20 cellular contexts compared by ENCODE assay signal in genomic region chr2:8548871-8549221, GRCh38.
A peak's percentile ranks its signal among the peaks of the same experiment; 100 is the strongest.
DNase-seq lines count a peak whose midpoint lies in the region; ATAC-seq and TF ChIP-seq lines count a peak whose summit lies in the region.
"Had no signal": no experiment of that assay in that cellular context is flagged by ENCODE, and none has a peak within 500 bp of the region (broad histone marks: within the 10 kb centered on the region; RNA-seq: fewer than 3 reads in every experiment).

No MANE protein-coding gene starts in this region.

- ATAC-seq in activated CD8-positive, alpha-beta T cell treated with anti-CD3 and anti-CD28 coated beads, Interleukin-2, amount 10 ng/mL, durations not matched to agents 7 days and 5 days, result no peak
- ATAC-seq in activated CD8-positive, alpha-beta T cell treated with anti-CD3 and anti-CD28 coated beads for 36 hours, result no peak
- ATAC-seq in GM21619 (IDR thresholded peaks at IDR 0.05; ENCODE audit: unreplicated experiment), result no peak
- ATAC-seq: CD8-positive, alpha-beta T cell; T-cell had no signal

- H3K4me1 Mint-ChIP-seq in activated CD8-positive, alpha-beta T cell treated with anti-CD3 and anti-CD28 coated beads, Interleukin-2, amount 10 ng/mL, durations not matched to agents 7 days and 5 days (ENCODE audit: low read depth), result peaks cover 64% of the 10 kb centered on the region
- peaks cover 51% of the 10 kb centered on the region for H3K4me1 Mint-ChIP-seq in activated CD8-positive, alpha-beta T cell treated with anti-CD3 and anti-CD28 coated beads for 36 hours (ENCODE audit: low read depth)

- POLR2A ChIA-PET in activated CD8-positive, alpha-beta T cell treated with anti-CD3 and anti-CD28 coated beads, Interleukin-2, amount 10 ng/mL, durations not matched to agents 7 days and 5 days (lab: Charles Lee), result interaction anchor here (0.7 to 1.7 kb wide), 2 partner anchors 28 to 134 kb away, joined by 3 to 8 read pairs; partner anchors contain the start of gene ID2
- POLR2A ChIA-PET in activated CD8-positive, alpha-beta T cell treated with anti-CD3 and anti-CD28 coated beads for 36 hours (lab: Charles Lee), result interaction anchor here (0.9 to 1.1 kb wide), 3 partner anchors 10 to 33 kb away, joined by 3 read pairs; no protein-coding TSS in a partner anchor

- no peaks in the 10 kb centered on the region for H3K27me3 Mint-ChIP-seq in activated CD8-positive, alpha-beta T cell treated with anti-CD3 and anti-CD28 coated beads, Interleukin-2, amount 10 ng/mL, durations not matched to agents 7 days and 5 days (ENCODE audit: low read depth)
- no peaks in the 10 kb centered on the region for H3K27me3 Mint-ChIP-seq in activated CD8-positive, alpha-beta T cell treated with anti-CD3 and anti-CD28 coated beads for 36 hours
- H3K27me3 Mint-ChIP-seq: brain, T-cell had no signal

- H3K9ac ChIP-seq in colonic mucosa (ENCODE audit: low read depth in 2 of 2, low read length in 2 of 2), result no peak overlapping the region

- in situ Hi-C loops in transverse colon (cut with MboI; ENCODE audit: low pct_ligation_motif_present in 1 of 4, low pct_unique_long_range_greater_than_20kb in 1 of 4, low sequenced_read_pairs in 3 of 4), result no loop called here

- peak overlapping the region; percentile 9 for H3K27ac Mint-ChIP-seq in activated CD8-positive, alpha-beta T cell treated with anti-CD3 and anti-CD28 coated beads, Interleukin-2, amount 10 ng/mL, durations not matched to agents 7 days and 5 days
- no peak overlapping the region for H3K27ac Mint-ChIP-seq in activated CD8-positive, alpha-beta T cell treated with anti-CD3 and anti-CD28 coated beads for 36 hours
- H3K27ac Mint-ChIP-seq: activated T-helper 2 cell treated with anti-CD3 and anti-CD28 coated beads, Interferon-gamma antibody, Interleukin-2, Interleukin-4, amounts not matched to agents 10 μg/mL and 5 μg/mL and 100 μg/mL, durations not matched to agents 14 hours and 24 hours and 36 hours; CD8-positive, alpha-beta T cell; progenitor cell of endocrine pancreas; T-cell had no signal

- H3K9me3 ChIP-seq in colonic mucosa, result no peaks in the 10 kb centered on the region
- H3K9me3 ChIP-seq in transverse colon, result no peaks in the 10 kb centered on the region
- no peaks in the 10 kb centered on the region for H3K9me3 ChIP-seq in BE2C
- H3K9me3 ChIP-seq: uterus had no signal

- intact Hi-C loops in activated CD8-positive, alpha-beta T cell treated with anti-CD3 and anti-CD28 coated beads for 36 hours (cut with micrococcal nuclease), result loop anchor here (10.0 kb wide), 1 partner anchor 244 kb away; no protein-coding TSS in a partner anchor
- intact Hi-C loops in colonic mucosa (cut with DNase I), result no loop called here
- intact Hi-C loops in transverse colon (cut with DNase I; ENCODE audit: low total_unique reads), result no loop called here

- no peaks in the 10 kb centered on the region for H3K9me3 Mint-ChIP-seq in activated CD8-positive, alpha-beta T cell treated with anti-CD3 and anti-CD28 coated beads, Interleukin-2, amount 10 ng/mL, durations not matched to agents 7 days and 5 days (ENCODE audit: insufficient read depth)
- H3K9me3 Mint-ChIP-seq in activated CD8-positive, alpha-beta T cell treated with anti-CD3 and anti-CD28 coated beads for 36 hours, result no peaks in the 10 kb centered on the region
- H3K9me3 Mint-ChIP-seq: activated T-helper 2 cell treated with anti-CD3 and anti-CD28 coated beads, Interferon-gamma antibody, Interleukin-2, Interleukin-4, amounts not matched to agents 10 μg/mL and 5 μg/mL and 100 μg/mL, durations not matched to agents 14 hours and 24 hours and 36 hours; CD8-positive, alpha-beta T cell; mesothelial cell of epicardium; nephron; T-cell had no signal

- WGBS in transverse colon (ENCODE audit: low coverage in 1 of 2), 2 donors, result 95% methylated on average over 4 of the region's 4 CpGs; no CpG with 5 or more reads in 1 of the 2 donors

- no peak overlapping the region for H3K27ac ChIP-seq in colonic mucosa
- H3K27ac ChIP-seq in transverse colon, result no peak overlapping the region
- H3K27ac ChIP-seq: uterus had no signal

- TF ChIP-seq EP300 in transverse colon (IDR thresholded peaks at IDR 0.05; ENCODE audit: low read depth), result no peak

- CTCF ChIA-PET in activated CD8-positive, alpha-beta T cell treated with anti-CD3 and anti-CD28 coated beads, Interleukin-2, amount 10 ng/mL, durations not matched to agents 7 days and 5 days (lab: Charles Lee), result interaction anchor here (1.2 to 1.5 kb wide), 3 partner anchors 9 to 132 kb away, joined by 3 to 4 read pairs (median 3); no protein-coding TSS in a partner anchor
- CTCF ChIA-PET in activated CD8-positive, alpha-beta T cell treated with anti-CD3 and anti-CD28 coated beads for 36 hours (lab: Charles Lee), result interaction anchor here (1.7 kb wide), 1 partner anchor 11 kb away, joined by 7 read pairs; no protein-coding TSS in a partner anchor

- H3K36me3 Mint-ChIP-seq in activated CD8-positive, alpha-beta T cell treated with anti-CD3 and anti-CD28 coated beads, Interleukin-2, amount 10 ng/mL, durations not matched to agents 7 days and 5 days (ENCODE audit: low read depth), result no peaks in the 10 kb centered on the region
- H3K36me3 Mint-ChIP-seq in activated CD8-positive, alpha-beta T cell treated with anti-CD3 and anti-CD28 coated beads for 36 hours (ENCODE audit: low read depth), result no peaks in the 10 kb centered on the region
- H3K36me3 Mint-ChIP-seq: brain; CD8-positive, alpha-beta T cell; mesothelial cell of epicardium; T-cell had no signal

- no peaks in the 10 kb centered on the region for H3K36me3 ChIP-seq in colonic mucosa
- H3K36me3 ChIP-seq in transverse colon, result no peaks in the 10 kb centered on the region
- no peaks in the 10 kb centered on the region for H3K36me3 ChIP-seq in BE2C
- H3K36me3 ChIP-seq: uterus had no signal

- H3K4me1 ChIP-seq in colonic mucosa (no peaks in the 10 kb centered on the region), transverse colon (peaks cover 0 to 19% (median 4%) of the 10 kb centered on the region in 4 donors), BE2C (peaks cover 13% of the 10 kb centered on the region)
- H3K4me1 ChIP-seq: uterus had no signal

- no peak for DNase-seq in activated CD8-positive, alpha-beta T cell treated with anti-CD3 and anti-CD28 coated beads, Interleukin-2, amount 10 ng/mL, durations not matched to agents 7 days and 5 days
- DNase-seq in activated CD8-positive, alpha-beta T cell treated with anti-CD3 and anti-CD28 coated beads for 36 hours, result no peak
- DNase-seq in NCI-H510A (lab: John Stamatoyannopoulos, UW) (peak; percentile 27), colonic mucosa (peak; percentile 9), transverse colon (peak; percentile 3), BE2C (no peak)
- DNase-seq: activated CD4-positive, alpha-beta T cell treated with anti-CD3 and anti-CD28 coated beads for 48 hours; CD8-positive, alpha-beta T cell; effector memory CD4-positive, alpha-beta T cell; foreskin melanocyte; NCI-H1694 treated with DMSO at 0.1 percent for 48 hours; NCI-H446 treated with DMSO at 0.1 percent for 48 hours had no signal

- TF ChIP-seq CTCF in activated CD8-positive, alpha-beta T cell treated with anti-CD3 and anti-CD28 coated beads for 36 hours (IDR thresholded peaks at IDR 0.05), result no peak
- no peak for TF ChIP-seq CTCF in colonic mucosa (IDR thresholded peaks at IDR 0.05)
- no peak for TF ChIP-seq CTCF in transverse colon (IDR thresholded peaks at IDR 0.05)
- TF ChIP-seq CTCF in BE2C (IDR thresholded peaks at IDR 0.05; ENCODE audit: low read depth, low read length), result no peak

- TF ChIP-seq POLR2A in transverse colon (IDR thresholded peaks at IDR 0.05), result no peak

- H3K4me3 ChIP-seq in colonic mucosa (no peak overlapping the region), transverse colon (no peak overlapping the region), BE2C (ENCODE audit: low read depth, low read length) (no peak overlapping the region)
- H3K4me3 ChIP-seq: uterus had no signal

- no peak overlapping the region for H3K4me3 Mint-ChIP-seq in activated CD8-positive, alpha-beta T cell treated with anti-CD3 and anti-CD28 coated beads, Interleukin-2, amount 10 ng/mL, durations not matched to agents 7 days and 5 days
- no peak overlapping the region for H3K4me3 Mint-ChIP-seq in activated CD8-positive, alpha-beta T cell treated with anti-CD3 and anti-CD28 coated beads for 36 hours
- H3K4me3 Mint-ChIP-seq: brain; CD8-positive, alpha-beta T cell; mesothelial cell of epicardium; nephron; T-cell had no signal

- H3K27me3 ChIP-seq in colonic mucosa (no peaks in the 10 kb centered on the region), transverse colon (no peaks in the 10 kb centered on the region), BE2C (no peaks in the 10 kb centered on the region)
- H3K27me3 ChIP-seq: uterus had no signal

Comparison
In these comparisons a context has a peak if more than half of its experiments do, and no peak if none do; other contexts are left out.
1. DNase-seq: peak in NCI-H510A (single experiment), colonic mucosa (single experiment) and transverse colon (single experiment); none in activated CD8-positive, alpha-beta T cell treated with anti-CD3 and anti-CD28 coated beads, Interleukin-2, amount 10 ng/mL, durations not matched to agents 7 days and 5 days (single experiment), activated CD8-positive, alpha-beta T cell treated with anti-CD3 and anti-CD28 coated beads for 36 hours (single experiment) and BE2C (single experiment).